15 cellular contexts compared by ENCODE assay signal in genomic region chr15:67784856-67785430, GRCh38. TPM values are rescaled to one million over a fixed set of nuclear protein-coding genes. Genes with fewer than 3 reads are reported as not detected.
DNase-seq lines count a peak whose midpoint lies in the region; ATAC-seq, FAIRE-seq and TF ChIP-seq lines count a peak whose summit lies in the region.
"Had no signal": no experiment of that assay in that cellular context is flagged by ENCODE, and none has a peak within 500 bp of the region (broad histone marks: within the 10 kb centered on the region; RNA-seq: fewer than 3 reads in every experiment).

No MANE protein-coding gene starts in this region.

- ATAC-seq in GM19467 (IDR thresholded peaks at IDR 0.05; ENCODE audit: unreplicated experiment) (peak; percentile 12), HG03135 (IDR thresholded peaks at IDR 0.05; ENCODE audit: unreplicated experiment) (peak; percentile 14), activated B cell treated with CpG ODN at 0.5 μM for 24 hours (ENCODE audit: low read depth) (peak; percentile 3), GM21447 (IDR thresholded peaks at IDR 0.05; ENCODE audit: unreplicated experiment) (no peak)

- POLR2A ChIA-PET in activated B cell treated with CpG ODN at 0.5 μM for 24 hours (lab: Charles Lee): interaction anchor here (0.7 to 2.5 kb wide), 11 partner anchors 34 to 665 kb away, joined by 3 to 12 read pairs (median 5); partner anchors contain the start of genes C15orf61, PIAS1 and RNU6-1

- no peaks in the 10 kb centered on the region for H3K36me3 Mint-ChIP-seq in activated B cell treated with CpG ODN at 0.5 μM for 24 hours (ENCODE audit: low read depth)
- H3K36me3 Mint-ChIP-seq in type B pancreatic cell: peaks cover 12% of the 10 kb centered on the region

- intact Hi-C loops in activated B cell treated with CpG ODN at 0.5 μM for 24 hours (cut with micrococcal nuclease): loop anchor here (1.0 kb wide), 1 partner anchor 54 kb away; no protein-coding TSS in a partner anchor

- H3K27me3 Mint-ChIP-seq in activated B cell treated with CpG ODN at 0.5 μM for 24 hours: no peaks in the 10 kb centered on the region
- H3K27me3 Mint-ChIP-seq in type B pancreatic cell: peaks cover 3% of the 10 kb centered on the region

- peak; percentile 71 for FAIRE-seq in GM12892 (lab: Jason Lieb, UNC)

- DNase-seq in GM12892 (ENCODE audit: insufficient read length): no peak
- no peak for DNase-seq in activated B cell treated with CpG ODN at 0.5 μM for 24 hours
- no peak for DNase-seq in type B pancreatic cell (ENCODE audit: extremely low spot score, unreplicated experiment)
- DNase-seq in NCI-H2107 (lab: John Stamatoyannopoulos, UW): no peak
- no peak for DNase-seq in NCI-H748 (lab: John Stamatoyannopoulos, UW; ENCODE audit: unreplicated experiment)
- DNase-seq: activated CD4-positive, alpha-beta T cell treated with anti-CD3 and anti-CD28 coated beads for 48 hours; activated naive CD4-positive, alpha-beta T cell treated with anti-CD3 and anti-CD28 coated beads, Interleukin-2, amount 50 U/mL, for 16 hours; NCI-H524 treated with DMSO at 0.1 percent for 48 hours; stimulated activated CD4-positive, alpha-beta T cell treated with anti-CD3 and anti-CD28 coated beads, Interleukin-2, amount 100 ng/mL, for 48 hours; stomach had no signal

- TF ChIP-seq POLR2A in GM12892 (IDR thresholded peaks at IDR 0.05; ENCODE audit: low read depth, low read length): no peak

- peak overlapping the region; percentile 87 for H3K27ac Mint-ChIP-seq in activated B cell treated with CpG ODN at 0.5 μM for 24 hours
- no peak overlapping the region for H3K27ac Mint-ChIP-seq in type B pancreatic cell

- CTCF ChIA-PET in activated B cell treated with CpG ODN at 0.5 μM for 24 hours (lab: Charles Lee): interaction anchor here (1.3 to 4.9 kb wide), 6 partner anchors 35 to 328 kb away, joined by 5 to 56 read pairs (median 14); partner anchors contain the start of gene SKOR1

- H3K9me3 Mint-ChIP-seq in activated B cell treated with CpG ODN at 0.5 μM for 24 hours (no peaks in the 10 kb centered on the region), type B pancreatic cell (no peaks in the 10 kb centered on the region)

- H3K4me1 Mint-ChIP-seq in activated B cell treated with CpG ODN at 0.5 μM for 24 hours (peaks cover 42% of the 10 kb centered on the region), type B pancreatic cell (ENCODE audit: unreplicated experiment) (peaks cover 13% of the 10 kb centered on the region)

- no peak overlapping the region for H3K4me3 Mint-ChIP-seq in activated B cell treated with CpG ODN at 0.5 μM for 24 hours
- no peak overlapping the region for H3K4me3 Mint-ChIP-seq in type B pancreatic cell

- TF ChIP-seq CTCF in activated B cell treated with CpG ODN at 0.5 μM for 24 hours (IDR thresholded peaks at IDR 0.05): no peak
- no peak for TF ChIP-seq CTCF in type B pancreatic cell (conservative IDR thresholded peaks at IDR 0.05)

RNA-seq across cellular contexts. Expression of gene SKOR1, which starts 40.4 kb away (rescaled TPM):
- polyA plus RNA-seq in GM12892 (2012; ENCODE audit: missing spikeins): not detected
- 0.53 and 0.64 TPM in 2 replicates for total RNA-seq in activated B cell treated with CpG ODN at 0.5 μM for 24 hours
- total RNA-seq in type B pancreatic cell (ENCODE audit: low replicate concordance): 0.29 and 0.65 TPM in 2 replicates

RNA-seq across cellular contexts. Expression of gene RNU6-1, which starts 54.9 kb away (rescaled TPM):
- not detected for polyA plus RNA-seq in GM12892 (2012; ENCODE audit: missing spikeins)
- total RNA-seq in activated B cell treated with CpG ODN at 0.5 μM for 24 hours (not detected in 2 replicates), type B pancreatic cell (ENCODE audit: low replicate concordance) (not detected in 2 replicates)
- total RNA-seq: esophagus mucosa, prostate gland, stomach had no signal
- polyA plus RNA-seq: stomach had no signal
